1 cellular context compared by ENCODE assay signal in the genomic region with DNA sequence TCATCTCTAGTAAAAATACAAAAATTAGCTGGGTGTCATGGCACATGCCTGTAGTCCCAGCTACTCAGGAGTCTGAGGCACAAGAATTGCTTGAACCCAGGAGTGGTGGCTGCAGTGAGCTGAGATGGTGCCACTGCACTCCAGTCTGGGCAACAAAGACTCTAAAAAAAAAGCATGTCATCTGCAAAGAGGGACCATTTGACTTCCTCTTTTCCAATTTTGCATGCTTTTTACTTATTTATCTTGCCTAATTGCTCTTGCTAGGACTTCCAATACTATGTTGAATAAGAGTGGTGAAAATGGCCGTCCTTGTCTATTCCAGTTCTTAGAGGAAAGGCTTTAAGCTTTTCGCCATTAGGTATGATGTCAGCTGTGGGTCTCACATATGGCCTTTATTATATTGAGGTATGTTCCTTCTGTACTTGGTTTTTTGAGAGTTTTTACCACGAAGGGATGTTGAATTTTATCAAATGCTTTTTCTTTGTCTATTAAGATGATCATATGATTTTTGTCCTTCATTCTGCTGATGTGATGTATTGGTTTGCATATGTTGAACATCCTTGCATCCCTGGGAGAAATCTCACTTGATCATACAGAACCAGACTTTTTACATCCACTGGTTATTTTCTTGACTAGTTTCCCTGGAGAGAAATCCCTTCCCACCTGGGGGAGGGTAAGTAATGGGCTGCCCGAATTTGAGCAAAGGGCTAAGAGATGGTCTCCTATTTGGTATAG.
A peak's percentile ranks its signal among the peaks of the same experiment; 100 is the strongest.
TF ChIP-seq lines count a peak whose summit lies in the region.

No MANE protein-coding gene starts in this region.

TF ChIP-seq in GM12878, 131 proteins besides CTCF, POLR2A, EP300 and RAD21:
- TF ChIP-seq E2F8 (IDR thresholded peaks at IDR 0.05; ENCODE audit: low read depth, partially characterized antibody) (no peak), DPF2 (IDR thresholded peaks at IDR 0.05) (no peak), SPI1 (IDR thresholded peaks at IDR 0.05; ENCODE audit: borderline replicate concordance, insufficient read depth, low read depth, low read length) (peak; percentile 32; the same call in 1 of the 2 replicates), BMI1 (IDR thresholded peaks at IDR 0.05; ENCODE audit: borderline replicate concordance) (no peak)
